11 cellular contexts compared by ENCODE assay signal in the genomic region with DNA sequence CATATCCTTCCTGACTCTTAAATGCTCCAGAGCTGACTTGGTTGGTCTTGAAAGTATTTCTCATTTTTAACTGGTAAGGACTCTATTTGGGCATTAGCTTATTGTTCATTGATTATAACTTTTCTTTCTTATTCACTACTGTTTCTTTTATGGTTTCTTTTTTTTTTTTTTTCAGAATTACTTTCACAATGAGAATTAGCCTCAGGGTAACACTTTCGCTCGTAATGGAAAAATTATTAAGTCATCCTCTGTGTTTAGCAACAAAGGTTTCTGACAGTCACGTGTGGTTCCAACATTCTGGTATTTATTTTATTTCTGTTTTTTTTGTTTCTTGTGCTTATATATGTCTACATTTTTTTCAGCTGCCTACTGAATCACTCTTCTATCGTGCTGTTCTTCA.
DNase-seq lines count a peak whose midpoint lies in the region; ATAC-seq and TF ChIP-seq lines count a peak whose summit lies in the region.
"Had no signal": no experiment of that assay in that cellular context is flagged by ENCODE, and none has a peak within 500 bp of the region (broad histone marks: within the 10 kb centered on the region; RNA-seq: fewer than 3 reads in every experiment).

No MANE protein-coding gene starts in this region.

- no peak for TF ChIP-seq POLR2A in body of pancreas (IDR thresholded peaks at IDR 0.05)

- H3K27ac ChIP-seq in foreskin keratinocyte (no peak overlapping the region), body of pancreas (no peak overlapping the region)

- no peaks in the 10 kb centered on the region for H3K9me3 ChIP-seq in body of pancreas

- TF ChIP-seq CTCF in foreskin keratinocyte (conservative IDR thresholded peaks at IDR 0.05) = no peak
- no peak for TF ChIP-seq CTCF in body of pancreas (IDR thresholded peaks at IDR 0.05)

- no peak overlapping the region for H3K4me3 ChIP-seq in body of pancreas

- ATAC-seq in GM18867 (IDR thresholded peaks at IDR 0.05; ENCODE audit: unreplicated experiment) = peak; percentile 82
- ATAC-seq in GM21723 (IDR thresholded peaks at IDR 0.05; ENCODE audit: unreplicated experiment) = peak; percentile 59
- ATAC-seq in HG03342 (IDR thresholded peaks at IDR 0.05; ENCODE audit: unreplicated experiment) = peak; percentile 74
- ATAC-seq in foreskin keratinocyte = peak; percentile 35
- no peak for ATAC-seq in body of pancreas

- no peaks in the 10 kb centered on the region for H3K36me3 ChIP-seq in body of pancreas (replicated peaks in 1 of 2; ENCODE audit: insufficient read depth in 1 of 2, low read depth in 2 of 2)

- H3K4me1 ChIP-seq in foreskin keratinocyte (no peaks in the 10 kb centered on the region), body of pancreas (no peaks in the 10 kb centered on the region)

- WGBS in body of pancreas, 2 donors = 94 to 98% methylated on average over 4 of the region's 4 CpGs

- H3K27me3 ChIP-seq in foreskin keratinocyte = no peaks in the 10 kb centered on the region
- no peaks in the 10 kb centered on the region for H3K27me3 ChIP-seq in body of pancreas

- intact Hi-C loops in body of pancreas (cut with DNase I) = no loop called here

- DNase-seq in foreskin keratinocyte (peak in 1 of 2 donors; percentile 55), Ammon's horn (ENCODE audit: low spot score) (no peak), hepatic stellate cell (ENCODE audit: low spot score) (no peak), body of pancreas (no peak)
- DNase-seq: activated T-cell treated with anti-CD3 and anti-CD28 coated beads, Interleukin-2, amount 50 U/mL, for 48 hours; CD4-positive, CD25-positive, alpha-beta regulatory T cell; NCI-H146; NCI-H446 treated with DMSO at 0.1 percent for 48 hours had no signal
